10 cellular contexts compared by ENCODE assay signal in genomic region chr1:66711420-66711819, GRCh38. TPM values are rescaled to one million over a fixed set of nuclear protein-coding genes. Genes with fewer than 3 reads are reported as not detected.
A peak's percentile ranks its signal among the peaks of the same experiment; 100 is the strongest.
DNase-seq lines count a peak whose midpoint lies in the region; ATAC-seq and TF ChIP-seq lines count a peak whose summit lies in the region.
"Had no signal": no experiment of that assay in that cellular context is flagged by ENCODE, and none has a peak within 500 bp of the region (broad histone marks: within the 10 kb centered on the region; RNA-seq: fewer than 3 reads in every experiment).

No MANE protein-coding gene starts in this region.

- no peak overlapping the region for H3K9ac ChIP-seq in mesenchymal stem cell (ENCODE audit: low read length)

- H3K79me1 ChIP-seq in mesenchymal stem cell (replicated peaks; ENCODE audit: low read length, poor library complexity, severe bottlenecking): no peaks in the 10 kb centered on the region

- H3K4me1 ChIP-seq in ascending aorta (no peaks in the 10 kb centered on the region), mesenchymal stem cell (ENCODE audit: control insufficient read depth, insufficient read depth, low read depth, low read length) (peaks cover 2% of the 10 kb centered on the region), tibial artery (no peaks in the 10 kb centered on the region)
- no peaks in the 10 kb centered on the region for H3K4me1 ChIP-seq in CD8-positive, alpha-beta memory T cell (ENCODE audit: insufficient read depth, low read length)
- H3K4me1 ChIP-seq: suprapubic skin had no signal

- H3K4me2 ChIP-seq in mesenchymal stem cell (ENCODE audit: low read length, poor library complexity, severe bottlenecking): no peak overlapping the region

- H3K4me3 ChIP-seq in ascending aorta: no peak overlapping the region
- no peak overlapping the region for H3K4me3 ChIP-seq in mesenchymal stem cell (ENCODE audit: insufficient read depth in 1 of 2, low read depth in 1 of 2, low read length in 2 of 2)
- H3K4me3 ChIP-seq in CD8-positive, alpha-beta memory T cell (ENCODE audit: low read length): no peak overlapping the region
- no peak overlapping the region for H3K4me3 ChIP-seq in tibial artery
- H3K4me3 ChIP-seq: suprapubic skin had no signal

- TF ChIP-seq CTCF in ascending aorta (IDR thresholded peaks at IDR 0.05): peak in 2 of 3 experiments; percentile 9 to 32
- peak in 1 of 2 experiments; percentile 31 for TF ChIP-seq CTCF in tibial artery (IDR thresholded peaks at IDR 0.05)

- no peaks in the 10 kb centered on the region for H3K4me1 Mint-ChIP-seq in stimulated activated naive B cell treated with anti-CD40 and anti-IgM and Interleukin-4, amounts not matched to agents 10 μg/mL and 1 μg/mL and 100 μg/mL, for 72 hours
- H3K4me1 Mint-ChIP-seq in CD8-positive, alpha-beta memory T cell: no peaks in the 10 kb centered on the region

- H3K27ac ChIP-seq in ascending aorta (no peak overlapping the region), mesenchymal stem cell (ENCODE audit: low read length, poor library complexity, severe bottlenecking) (no peak overlapping the region), tibial artery (no peak overlapping the region)
- H3K27ac ChIP-seq in CD8-positive, alpha-beta memory T cell (ENCODE audit: low read depth, low read length): no peak overlapping the region
- H3K27ac ChIP-seq: suprapubic skin had no signal

- ATAC-seq in stimulated activated naive B cell treated with anti-CD40 and anti-IgM and Interleukin-4, amounts not matched to agents 10 μg/mL and 1 μg/mL and 100 μg/mL, for 72 hours (replicated peaks): no peak
- no peak for ATAC-seq in HG03135 (IDR thresholded peaks at IDR 0.05; ENCODE audit: unreplicated experiment)

- H2AFZ ChIP-seq in mesenchymal stem cell (ENCODE audit: low read depth, low read length): no peak overlapping the region

- H3K27me3 Mint-ChIP-seq in stimulated activated naive B cell treated with anti-CD40 and anti-IgM and Interleukin-4, amounts not matched to agents 10 μg/mL and 1 μg/mL and 100 μg/mL, for 72 hours: no peaks in the 10 kb centered on the region
- peaks cover 5 to 50% of the 10 kb centered on the region in 2 donors for H3K27me3 Mint-ChIP-seq in CD8-positive, alpha-beta memory T cell

- no peak overlapping the region for H4K8ac ChIP-seq in mesenchymal stem cell (ENCODE audit: low read length)

- no peak overlapping the region for H3K18ac ChIP-seq in mesenchymal stem cell (ENCODE audit: low read depth in 1 of 2, low read length in 2 of 2)

- no peak overlapping the region for H2AK5ac ChIP-seq in mesenchymal stem cell (ENCODE audit: low read length, severe bottlenecking)

- WGBS in mesenchymal stem cell: 64% methylated on average over 2 of the region's 2 CpGs

- H3K23ac ChIP-seq in mesenchymal stem cell (ENCODE audit: low read length in 2 of 2): no peak overlapping the region

- H3K36me3 Mint-ChIP-seq in stimulated activated naive B cell treated with anti-CD40 and anti-IgM and Interleukin-4, amounts not matched to agents 10 μg/mL and 1 μg/mL and 100 μg/mL, for 72 hours: no peaks in the 10 kb centered on the region
- no peaks in the 10 kb centered on the region for H3K36me3 Mint-ChIP-seq in CD8-positive, alpha-beta memory T cell

- H3K14ac ChIP-seq in mesenchymal stem cell (ENCODE audit: low read length in 2 of 2): no peak overlapping the region

- no peak overlapping the region for H4K91ac ChIP-seq in mesenchymal stem cell (ENCODE audit: low read length)

- H2BK120ac ChIP-seq in mesenchymal stem cell (ENCODE audit: low read depth, low read length): no peak overlapping the region

- H3K27me3 ChIP-seq in ascending aorta (no peaks in the 10 kb centered on the region), mesenchymal stem cell (ENCODE audit: control insufficient read depth in 1 of 2, insufficient read depth in 1 of 2, low read length in 2 of 2) (no peaks in the 10 kb centered on the region), tibial artery (no peaks in the 10 kb centered on the region)
- no peaks in the 10 kb centered on the region for H3K27me3 ChIP-seq in CD8-positive, alpha-beta memory T cell (ENCODE audit: insufficient read depth, low read length, poor library complexity, severe bottlenecking)
- H3K27me3 ChIP-seq: suprapubic skin had no signal

- POLR2A ChIA-PET in CD8-positive, alpha-beta memory T cell (lab: Charles Lee): no interaction called here

- DNase-seq in EL (peak; percentile 16), M059J (ENCODE audit: low read depth) (peak; percentile 44), ascending aorta (ENCODE audit: low spot score in 2 of 2) (no peak), mesenchymal stem cell (peak; percentile 38), tibial artery (no peak)
- no peak for DNase-seq in stimulated activated naive B cell treated with anti-CD40 and anti-IgM and Interleukin-4, amounts not matched to agents 10 μg/mL and 1 μg/mL and 100 μg/mL, for 72 hours
- no peak for DNase-seq in CD8-positive, alpha-beta memory T cell

- no peaks in the 10 kb centered on the region for H3K9me3 Mint-ChIP-seq in stimulated activated naive B cell treated with anti-CD40 and anti-IgM and Interleukin-4, amounts not matched to agents 10 μg/mL and 1 μg/mL and 100 μg/mL, for 72 hours
- no peaks in the 10 kb centered on the region for H3K9me3 Mint-ChIP-seq in CD8-positive, alpha-beta memory T cell

- no peak overlapping the region for H3K4ac ChIP-seq in mesenchymal stem cell (ENCODE audit: low read depth in 1 of 2, low read length in 2 of 2)

- no peak overlapping the region for H2BK5ac ChIP-seq in mesenchymal stem cell (ENCODE audit: low read depth, low read length, poor library complexity, severe bottlenecking)

- H3K4me3 Mint-ChIP-seq in stimulated activated naive B cell treated with anti-CD40 and anti-IgM and Interleukin-4, amounts not matched to agents 10 μg/mL and 1 μg/mL and 100 μg/mL, for 72 hours: no peak overlapping the region
- H3K4me3 Mint-ChIP-seq in CD8-positive, alpha-beta memory T cell: no peak overlapping the region

- CTCF ChIA-PET in CD8-positive, alpha-beta memory T cell (lab: Charles Lee): interaction anchor here (1.2 kb wide), 1 partner anchor 14 kb away, joined by 3 read pairs; no protein-coding TSS in a partner anchor

- H3K36me3 ChIP-seq in ascending aorta (peaks cover 0 to 3% of the 10 kb centered on the region in 2 donors), mesenchymal stem cell (ENCODE audit: control insufficient read depth in 1 of 2, insufficient read depth in 2 of 2, low read depth in 1 of 2, low read length in 2 of 2) (no peaks in the 10 kb centered on the region), tibial artery (peaks cover 0 to 7% (median 0%) of the 10 kb centered on the region in 3 donors)
- H3K36me3 ChIP-seq in CD8-positive, alpha-beta memory T cell (ENCODE audit: insufficient read depth, low read length): no peaks in the 10 kb centered on the region
- H3K36me3 ChIP-seq: suprapubic skin had no signal

- no peak overlapping the region for H3K27ac Mint-ChIP-seq in stimulated activated naive B cell treated with anti-CD40 and anti-IgM and Interleukin-4, amounts not matched to agents 10 μg/mL and 1 μg/mL and 100 μg/mL, for 72 hours
- H3K27ac Mint-ChIP-seq in CD8-positive, alpha-beta memory T cell: no peak overlapping the region

- no peaks in the 10 kb centered on the region for H3K9me3 ChIP-seq in ascending aorta
- H3K9me3 ChIP-seq in mesenchymal stem cell (ENCODE audit: control insufficient read depth, low read length): no peaks in the 10 kb centered on the region
- H3K9me3 ChIP-seq in CD8-positive, alpha-beta memory T cell (ENCODE audit: low read length): no peaks in the 10 kb centered on the region
- no peaks in the 10 kb centered on the region for H3K9me3 ChIP-seq in tibial artery
- H3K9me3 ChIP-seq: suprapubic skin had no signal

- H2BK12ac ChIP-seq in mesenchymal stem cell (ENCODE audit: low read length in 2 of 2): no peak overlapping the region

- intact Hi-C loops in ascending aorta (cut with DNase I) (no loop called here), tibial artery (cut with DNase I; ENCODE audit: low total_unique reads) (no loop called here)

- no peak overlapping the region for H2BK15ac ChIP-seq in mesenchymal stem cell (ENCODE audit: low read depth, poor library complexity, severe bottlenecking)

RNA-seq across cellular contexts. Expression of gene DYNLT5, which starts 40.8 kb away (rescaled TPM):
- total RNA-seq in M059J (2014; rRNA removed; shearing (Covaris generic)): 5.2 and 7.8 TPM in 2 replicates
- total RNA-seq in ascending aorta: 1.2 TPM
- 3.1 TPM for polyA plus RNA-seq in mesenchymal stem cell (2013, experiment 1 of 2)
- polyA plus RNA-seq in mesenchymal stem cell (2013, experiment 2 of 2): 3.0 TPM
- total RNA-seq in CD8-positive, alpha-beta memory T cell: not detected
- polyA plus RNA-seq in CD8-positive, alpha-beta memory T cell: not detected
- total RNA-seq: T-helper 1 cell treated with Interleukin-12 subunit alpha and Interleukin-12 subunit beta and Interleukin-4 antibody, amounts not matched to agents 30 ng/mL and 1 ng/mL, for 36 hours had no signal

Comparison
In these comparisons a context has a peak if more than half of its experiments do, and no peak if none do; other contexts are left out.
1. DNase-seq: peak in EL (single experiment), M059J (single experiment) and mesenchymal stem cell (single experiment); none in ascending aorta (0 of 2), stimulated activated naive B cell treated with anti-CD40 and anti-IgM and Interleukin-4, amounts not matched to agents 10 μg/mL and 1 μg/mL and 100 μg/mL, for 72 hours (single experiment), CD8-positive, alpha-beta memory T cell (0 of 5) and tibial artery (0 of 2).